ENCODE assay signal across 20 cellular contexts in genomic region chr1:221729771-221730170, GRCh38. TPM values are rescaled to one million over a fixed set of nuclear protein-coding genes. Genes with fewer than 3 reads are reported as not detected.
DNase-seq lines count a peak whose midpoint lies in the region; ATAC-seq, FAIRE-seq and TF ChIP-seq lines count a peak whose summit lies in the region.
"Had no signal": no experiment of that assay in that cellular context is flagged by ENCODE, and none has a peak within 500 bp of the region (broad histone marks: within the 10 kb centered on the region; RNA-seq: fewer than 3 reads in every experiment).

No MANE protein-coding gene starts in this region.

- H2AFZ ChIP-seq in H9 (ENCODE audit: low read length) = no peak overlapping the region
- H2AFZ ChIP-seq in GM12878 (ENCODE audit: control insufficient read depth, low read depth, low read length) = no peak overlapping the region

- peaks cover 0 to 3% (median 0%) of the 10 kb centered on the region in 3 experiments; a peak in 1 of 7 replicates for H3K36me3 Mint-ChIP-seq in H9 (ENCODE audit: insufficient read depth in 1 of 3, low read depth in 3 of 3)

- H3K9me3 Mint-ChIP-seq in H9 = no peaks in the 10 kb centered on the region; a peak in 1 of 5 replicates

- CTCF ChIA-PET in AG04450 (lab: Charles Lee) (interaction anchor here (0.6 to 1.9 kb wide), 7 partner anchors 9 to 726 kb away, joined by 3 to 6 read pairs (median 4); no protein-coding TSS in a partner anchor), GM12878 (lab: Yijun Ruan, JAX) (interaction anchor here (1.2 to 4.4 kb wide), 11 partner anchors 8 to 251 kb away, joined by 3 to 25 read pairs (median 6); partner anchors contain the start of gene DUSP10)

- H2BK20ac ChIP-seq in H9 (ENCODE audit: low read depth, low read length, poor library complexity, severe bottlenecking) = peak overlapping the region; percentile 45

- H3K4me3 ChIP-seq in AG04450 (ENCODE audit: low read depth, low read length) (no peak overlapping the region), GM12878 (no peak overlapping the region), muscle layer of duodenum (ENCODE audit: low read depth in 1 of 2, low read length in 2 of 2) (no peak overlapping the region), MG63 (no peak overlapping the region), right atrium auricular region (no peak overlapping the region)
- H3K4me3 ChIP-seq: body of pancreas, heart left ventricle had no signal

- no peak for TF ChIP-seq RAD21 in GM12878 (IDR thresholded peaks at IDR 0.05; ENCODE audit: insufficient read depth, low read depth, low read length)

- no peak overlapping the region for H4K8ac ChIP-seq in H9 (replicated peaks; ENCODE audit: insufficient read length, low read depth, low read length)

- no peak overlapping the region for H2BK120ac ChIP-seq in H9 (ENCODE audit: low read depth, low read length, poor library complexity, severe bottlenecking)

- H3K4me2 ChIP-seq in H9 (ENCODE audit: insufficient read depth, insufficient read length, low read length) (no peak overlapping the region), GM12878 (ENCODE audit: control insufficient read depth, insufficient read depth) (peak overlapping the region; percentile 0; the same call in 1 of the 2 replicates)

- no peak overlapping the region for H3K9ac ChIP-seq in H9 (ENCODE audit: extremely low read depth, insufficient read length, low read length)
- H3K9ac ChIP-seq in GM12878 (ENCODE audit: control insufficient read depth, insufficient read depth, low read length) = no peak overlapping the region

- BruUV-seq in GM12878 (replicated peaks; lab: Mats Ljungman, UMichigan) = no TSS peak

- no CpG with 5 or more reads among the region's 1 CpG for WGBS in H9 (ENCODE audit: extremely low coverage, insufficient read length, low lambda C conversion rate)
- 63% methylated on average over 1 of the region's 1 CpG for WGBS in GM12878 (ENCODE audit: insufficient coverage, insufficient replicate concordance, low lambda C conversion rate, missing lambda C conversion rate)

- RAD21 ChIA-PET in GM12878 (lab: Charles Lee; ENCODE audit: unreplicated experiment) = interaction anchor here (0.6 to 4.4 kb wide), 17 partner anchors 8 to 186 kb away, joined by 3 to 85 read pairs (median 4); partner anchors contain the start of gene DUSP10

- H3K36me3 ChIP-seq in GM12878 (ENCODE audit: control insufficient read depth in 2 of 2, insufficient read depth in 2 of 2, low read length in 1 of 2) (peaks cover 2 to 7% of the 10 kb centered on the region in 2 experiments), muscle layer of duodenum (ENCODE audit: control insufficient read depth in 1 of 2, insufficient read depth in 2 of 2, low read length in 2 of 2) (no peaks in the 10 kb centered on the region), MG63 (no peaks in the 10 kb centered on the region), right atrium auricular region (no peaks in the 10 kb centered on the region)
- H3K36me3 ChIP-seq: heart left ventricle had no signal

- H3K4me1 ChIP-seq in H9 (ENCODE audit: insufficient read depth, low read length) = no peaks in the 10 kb centered on the region
- peaks cover 32% of the 10 kb centered on the region for H3K4me1 ChIP-seq in GM12878 (ENCODE audit: control insufficient read depth, insufficient read depth, low read length)
- H3K4me1 ChIP-seq in muscle layer of duodenum (ENCODE audit: control insufficient read depth in 1 of 2, insufficient read depth in 2 of 2, low read length in 2 of 2) = peaks cover 6 to 51% of the 10 kb centered on the region in 2 donors
- H3K4me1 ChIP-seq in right atrium auricular region = peaks cover 0 to 60% of the 10 kb centered on the region in 2 donors

- H2BK5ac ChIP-seq in H9 (ENCODE audit: insufficient read length, low read length) = no peak overlapping the region

- no peak for TF ChIP-seq POLR2A in GM12878 (IDR thresholded peaks at IDR 0.05; ENCODE audit: low read depth, low read length)

- no peak overlapping the region for H3K14ac ChIP-seq in H9 (ENCODE audit: insufficient read depth, low read length)

- intact Hi-C loops in GM12878 (cut with micrococcal nuclease; ENCODE audit: unreplicated experiment) = no loop called here

- no peak overlapping the region for H4K5ac ChIP-seq in H9 (ENCODE audit: insufficient read length, low read depth, low read length)

- no peak overlapping the region for H3K4me3 Mint-ChIP-seq in H9

- no peak overlapping the region for H4K91ac ChIP-seq in H9 (ENCODE audit: insufficient read length, low read depth, low read length)

- no peak overlapping the region for H2BK15ac ChIP-seq in H9 (ENCODE audit: low read depth, low read length)

- ATAC-seq in GM12878 (peak; percentile 8; the same call in 1 of the 3 replicates), HG02759 (IDR thresholded peaks at IDR 0.05; ENCODE audit: unreplicated experiment) (no peak)
- ATAC-seq: body of pancreas, heart left ventricle, PC-3 had no signal

- FAIRE-seq in GM12878 (lab: Jason Lieb, UNC) = no peak
- FAIRE-seq: small intestine, TTC549 had no signal

- no peaks in the 10 kb centered on the region for H3K79me1 ChIP-seq in H9 (ENCODE audit: insufficient read depth, low read depth, low read length, poor library complexity, severe bottlenecking)

- SMC1A ChIA-PET in GM12878 (lab: Charles Lee; ENCODE audit: uncharacterized antibody, unreplicated experiment) = interaction anchor here (0.8 to 18.3 kb wide), 21 partner anchors 9 to 318 kb away, joined by 3 to 292 read pairs (median 4); partner anchors contain the start of gene DUSP10

- POLR2A ChIA-PET in AG04450 (lab: Yijun Ruan, JAX) (interaction anchor here (0.6 to 2.3 kb wide), 2 partner anchors 11 to 140 kb away, joined by 3 to 8 read pairs; no protein-coding TSS in a partner anchor), GM12878 (lab: Charles Lee) (interaction anchor here (0.6 to 14.6 kb wide), 8 partner anchors 8 to 433 kb away, joined by 3 to 194 read pairs (median 4); partner anchors contain the start of gene DUSP10)

- no peaks in the 10 kb centered on the region for H3K27me3 Mint-ChIP-seq in H9 (ENCODE audit: low read depth)

- H3T11ph ChIP-seq in H9 (ENCODE audit: low read length) = no peak overlapping the region

- no peak overlapping the region for H3K27ac Mint-ChIP-seq in H9

- H3K18ac ChIP-seq in H9 (ENCODE audit: insufficient read length, low read depth, low read length) = no peak overlapping the region

- no peak overlapping the region for H3K4ac ChIP-seq in H9 (ENCODE audit: low read depth, low read length)

- H3K23ac ChIP-seq in H9 (ENCODE audit: insufficient read length, low read depth, low read length) = no peak overlapping the region

- TF ChIP-seq EP300 in GM12878 (IDR thresholded peaks at IDR 0.05; ENCODE audit: borderline replicate concordance in 1 of 2, control insufficient read depth in 1 of 2, low read depth in 2 of 2, low read length in 2 of 2) = no peak

- no peaks in the 10 kb centered on the region for H3K27me3 ChIP-seq in AG04450 (ENCODE audit: control insufficient read depth, insufficient read depth, low read length)
- H3K27me3 ChIP-seq in H9 (ENCODE audit: insufficient read depth, low read length) = no peaks in the 10 kb centered on the region
- no peaks in the 10 kb centered on the region for H3K27me3 ChIP-seq in GM12878 (replicated peaks in 1 of 2; ENCODE audit: control insufficient read depth in 2 of 2, insufficient read depth in 2 of 2, low read length in 1 of 2)
- H3K27me3 ChIP-seq in muscle layer of duodenum (ENCODE audit: low read depth, low read length) = no peaks in the 10 kb centered on the region
- H3K27me3 ChIP-seq in MG63 = no peaks in the 10 kb centered on the region
- H3K27me3 ChIP-seq in right atrium auricular region = no peaks in the 10 kb centered on the region
- H3K27me3 ChIP-seq: BE2C, body of pancreas, heart left ventricle had no signal

- H3K9me3 ChIP-seq in AG04450 (ENCODE audit: control insufficient read depth, insufficient read depth, low read length) (no peaks in the 10 kb centered on the region), H9 (ENCODE audit: control insufficient read depth, low read depth, low read length) (no peaks in the 10 kb centered on the region), GM12878 (replicated peaks; ENCODE audit: control insufficient read depth, insufficient read depth, low read length) (peaks cover 3% of the 10 kb centered on the region; the same call in 2 of the 3 replicates), muscle layer of duodenum (ENCODE audit: control insufficient read depth in 1 of 2, low read length in 2 of 2) (no peaks in the 10 kb centered on the region), MG63 (no peaks in the 10 kb centered on the region), right atrium auricular region (no peaks in the 10 kb centered on the region)
- H3K9me3 ChIP-seq: BE2C, body of pancreas, heart left ventricle had no signal

- no peak overlapping the region for H2AK5ac ChIP-seq in H9 (ENCODE audit: insufficient read length, low read length)

- no peaks in the 10 kb centered on the region for H3K23me2 ChIP-seq in H9 (ENCODE audit: insufficient read length, low read depth, low read length, poor library complexity, severe bottlenecking)

- in situ Hi-C loops in GM12878 (cut with MboI) = loop anchor here (10.0 kb wide), 2 partner anchors 435 to 725 kb away; no protein-coding TSS in a partner anchor

- H3K79me2 ChIP-seq in H9 (ENCODE audit: insufficient read depth, low read length) = no peaks in the 10 kb centered on the region
- H3K79me2 ChIP-seq in GM12878 (ENCODE audit: control insufficient read depth, insufficient read depth, low read length) = peaks cover 98% of the 10 kb centered on the region

- DNase-seq in AG04450 (ENCODE audit: low read depth, low spot score) = no peak
- DNase-seq in H9 = no peak
- DNase-seq in GM12878 (ENCODE audit: low read depth, low spot score) = no peak
- DNase-seq in MG63 = no peak
- DNase-seq in right atrium auricular region (ENCODE audit: low spot score) = no peak
- no peak for DNase-seq in NCI-H1105 treated with DMSO at 0.1 percent for 48 hours (lab: John Stamatoyannopoulos, UW)
- DNase-seq: activated CD4-positive, alpha-beta T cell treated with anti-CD3 and anti-CD28 coated beads, Interleukin-2, amount 50 U/mL, for 1 hour; BE2C; body of pancreas; DMS 273 treated with DMSO at 0.1 percent for 48 hours; heart left ventricle; MV-4-11; NCI-H2081 treated with DMSO at 0.1 percent for 48 hours; NCI-H524; PC-3; small intestine; trophoblast cell had no signal

- H2BK12ac ChIP-seq in H9 (ENCODE audit: insufficient read length, low read depth, low read length) = no peak overlapping the region

- H3K27ac ChIP-seq in AG04450 (ENCODE audit: low read depth, low read length) (peak overlapping the region; percentile 55), H9 (ENCODE audit: insufficient read length, low read depth, low read length) (no peak overlapping the region), GM12878 (ENCODE audit: control insufficient read depth, insufficient read depth) (no peak overlapping the region; the same call in 1 of the 2 replicates), muscle layer of duodenum (ENCODE audit: low read length) (peak overlapping the region; percentile 52), right atrium auricular region (no peak overlapping the region)
- H3K27ac ChIP-seq: body of pancreas had no signal

- peaks cover 8 to 14% of the 10 kb centered on the region in 2 experiments for H3K4me1 Mint-ChIP-seq in H9

- TF ChIP-seq CTCF in AG04450 (IDR thresholded peaks at IDR 0.05; ENCODE audit: low read depth, low read length) (no peak), H9 (conservative IDR thresholded peaks at IDR 0.05) (no peak), GM12878 (IDR thresholded peaks at IDR 0.05 in 2 of 3, conservative IDR thresholded peaks at IDR 0.05 in 1 of 3; ENCODE audit: control insufficient read depth in 2 of 3, extremely low read depth in 1 of 3, insufficient read depth in 1 of 3, low read depth in 3 of 3, low read length in 3 of 3) (no peak), right atrium auricular region (IDR thresholded peaks at IDR 0.05) (no peak)

- H4K20me1 ChIP-seq in H9 (ENCODE audit: control insufficient read depth, insufficient read depth, insufficient read length) = no peaks in the 10 kb centered on the region
- H4K20me1 ChIP-seq in GM12878 (ENCODE audit: control insufficient read depth, insufficient read depth) = no peaks in the 10 kb centered on the region

- no peak overlapping the region for H3K56ac ChIP-seq in H9 (ENCODE audit: insufficient read length, low read depth, low read length)

RNA-seq across cellular contexts. Expression of gene DUSP10, which starts 12.1 kb away (rescaled TPM):
- 34.2 and 35.9 TPM in 2 replicates for polyA plus RNA-seq in AG04450 (2011; rRNA removed)
- 61.0 and 74.2 TPM in 2 replicates for polyA minus RNA-seq in AG04450 (2011; rRNA and poly(A)+ RNA removed)
- 2.0 and 3.2 TPM in 2 replicates for total RNA-seq in H9 (2021)
- total RNA-seq in GM12878 (2013; cell fraction: nucleolus; rRNA removed) = 55.2 and 55.7 TPM in 2 replicates
- total RNA-seq in GM12878 (2014; rRNA removed) = 37.7 and 38.4 TPM in 2 replicates
- 33.3 and 34.9 TPM in 2 replicates for total RNA-seq in GM12878 (2014; rRNA removed; fragmentation: Illumina TruSeq; extraction: Trizol)
- 27.6 and 27.7 TPM in 2 replicates for total RNA-seq in GM12878 (2021)
- polyA plus RNA-seq in GM12878 (2011; ENCODE audit: low read depth) = 12.1 TPM
- polyA plus RNA-seq in GM12878 (2011; rRNA removed) = 32.3 and 36.7 TPM in 2 replicates
- 54.2 and 57.2 TPM in 2 replicates for polyA plus RNA-seq in GM12878 (2011; cell fraction: cytosol; rRNA removed)
- 39.7 and 50.3 TPM in 2 replicates for polyA plus RNA-seq in GM12878 (2011; cell fraction: nucleus; rRNA removed)
- 17.1 and 20.4 TPM in 2 replicates for polyA plus RNA-seq in GM12878 (2012)
- polyA plus RNA-seq in GM12878 (2014; fragmentation: Illumina TruSeq; extraction: Trizol) = 26.9 and 27.4 TPM in 2 replicates
- polyA plus RNA-seq in GM12878 (2014; fragmentation: Nextera tagmentation; extraction: Ambion mirVana) = 10 to 100 TPM; 20.3 to 32.1 TPM
- 22.9 and 27.3 TPM in 2 replicates for polyA plus RNA-seq in GM12878 (2014; rRNA removed)
- 10 to 100 TPM; 27.7 to 28.0 TPM for polyA plus RNA-seq in GM12878 (2016; fragmentation: Nextera tagmentation; extraction: Ambion mirVana)
- 84.4 and 93.6 TPM in 2 replicates for polyA minus RNA-seq in GM12878 (2011; rRNA and poly(A)+ RNA removed)
- polyA minus RNA-seq in GM12878 (2011; cell fraction: cytosol; rRNA and poly(A)+ RNA removed) = 18.3 and 20.3 TPM in 2 replicates
- 60.7 and 101 TPM in 2 replicates for polyA minus RNA-seq in GM12878 (2011; cell fraction: nucleus; rRNA and poly(A)+ RNA removed)
- 5.8 and 6.3 TPM in 2 replicates for total RNA-seq in MG63 (2014; rRNA removed; shearing (Covaris generic); ENCODE audit: low replicate concordance)
- total RNA-seq in right atrium auricular region = 1 to 10 TPM; 3.3 to 6.4 TPM

Comparison
In these comparisons a context has a peak if more than half of its experiments do, and no peak if none do; other contexts are left out.
1. H3K27ac ChIP-seq: peak in AG04450 (single experiment) and muscle layer of duodenum (single experiment); none in H9 (single experiment), GM12878 (single experiment) and right atrium auricular region (0 of 2).